9 cellular contexts compared by ENCODE assay signal in the genomic region with DNA sequence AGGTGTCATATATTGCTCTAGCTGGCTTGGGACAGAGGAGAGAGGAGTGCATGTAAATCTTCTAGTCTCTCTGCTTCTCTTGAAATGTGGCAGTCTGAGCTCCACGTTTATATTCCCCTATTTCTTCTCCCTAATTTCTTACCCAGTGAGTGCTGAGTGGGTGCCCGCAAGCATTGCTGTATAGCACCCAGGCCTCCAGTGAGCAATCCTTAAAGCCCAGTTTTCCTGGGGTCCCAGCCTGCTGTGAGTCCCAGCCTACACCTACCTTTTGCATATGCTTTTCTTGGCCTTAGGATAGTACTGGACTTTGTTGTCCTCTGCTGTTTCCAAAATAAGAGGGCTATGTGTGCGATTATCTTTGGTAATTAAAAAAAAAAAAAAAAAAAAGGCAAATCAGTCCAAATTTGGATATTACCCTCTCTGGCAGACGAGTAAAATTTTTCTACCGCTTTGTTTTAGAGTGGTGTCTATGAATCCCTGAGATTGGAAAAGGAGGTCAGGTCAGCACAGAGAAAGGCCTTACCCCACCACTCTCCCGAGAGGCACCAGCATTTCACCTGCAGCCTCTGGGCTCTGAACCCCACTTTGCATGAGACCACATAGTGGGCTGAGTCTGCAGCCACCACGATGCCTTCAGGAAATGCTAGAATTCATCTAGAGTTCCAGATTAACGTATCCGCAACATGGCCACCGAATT. TPM values are rescaled to one million over a fixed set of nuclear protein-coding genes. Genes with fewer than 3 reads are reported as not detected.
DNase-seq lines count a peak whose midpoint lies in the region; ATAC-seq and TF ChIP-seq lines count a peak whose summit lies in the region.
"Had no signal": no experiment of that assay in that cellular context is flagged by ENCODE, and none has a peak within 500 bp of the region (broad histone marks: within the 10 kb centered on the region; RNA-seq: fewer than 3 reads in every experiment).

No MANE protein-coding gene starts in this region.

- H3K27me3 Mint-ChIP-seq in osteocyte (ENCODE audit: unreplicated experiment): no peaks in the 10 kb centered on the region
- H3K27me3 Mint-ChIP-seq in CD8-positive, alpha-beta memory T cell: peaks cover 0 to 5% of the 10 kb centered on the region in 2 donors

- peak overlapping the region; percentile 96 for H2BK5ac ChIP-seq in IMR-90 (ENCODE audit: low read depth, low read length, poor library complexity, severe bottlenecking)

- H4K8ac ChIP-seq in IMR-90 (ENCODE audit: low read depth in 2 of 2, low read length in 2 of 2): peak overlapping the region; percentile 88 to 92

- peak overlapping the region; percentile 93 for H3K4me3 ChIP-seq in IMR-90 (ENCODE audit: insufficient read depth, low read depth, low read length)
- no peak overlapping the region for H3K4me3 ChIP-seq in CD8-positive, alpha-beta memory T cell (ENCODE audit: low read length)

- H3K36me3 Mint-ChIP-seq in osteocyte (ENCODE audit: unreplicated experiment): no peaks in the 10 kb centered on the region
- no peaks in the 10 kb centered on the region for H3K36me3 Mint-ChIP-seq in CD8-positive, alpha-beta memory T cell
- H3K36me3 Mint-ChIP-seq: naive B cell had no signal

- ATAC-seq in GM18505 (IDR thresholded peaks at IDR 0.05; ENCODE audit: unreplicated experiment) (peak; percentile 45), IMR-90 (ENCODE audit: low read depth) (peak; percentile 8)

- in situ Hi-C loops in IMR-90 (cut with MboI; ENCODE audit: low sequenced_read_pairs): no loop called here

- H4K5ac ChIP-seq in IMR-90 (ENCODE audit: low read depth, low read length): peak overlapping the region; percentile 98

- peak overlapping the region; percentile 99 for H3K9ac ChIP-seq in IMR-90 (ENCODE audit: low read depth, low read length)

- H3K9me3 ChIP-seq in IMR-90 (ENCODE audit: control insufficient read depth, insufficient read depth, low read length): no peaks in the 10 kb centered on the region
- no peaks in the 10 kb centered on the region for H3K9me3 ChIP-seq in CD8-positive, alpha-beta memory T cell (ENCODE audit: low read length)

- H3K4ac ChIP-seq in IMR-90 (ENCODE audit: low read depth, low read length): peak overlapping the region; percentile 98

- peak overlapping the region; percentile 83 for H3K4me3 Mint-ChIP-seq in osteocyte (ENCODE audit: unreplicated experiment)
- no peak overlapping the region for H3K4me3 Mint-ChIP-seq in CD8-positive, alpha-beta memory T cell
- H3K4me3 Mint-ChIP-seq: naive B cell had no signal

- peak overlapping the region; percentile 95 for H3K56ac ChIP-seq in IMR-90 (ENCODE audit: extremely low read depth, insufficient read depth, low read length)

- TF ChIP-seq POLR2A in GM18505 (IDR thresholded peaks at IDR 0.05; ENCODE audit: borderline replicate concordance, extremely low read depth, insufficient read depth, insufficient read length) (no peak), IMR-90 (IDR thresholded peaks at IDR 0.05; ENCODE audit: low read depth, low read length) (no peak; the same call in 1 of the 2 replicates), erythroblast (IDR thresholded peaks at IDR 0.05; ENCODE audit: low read length) (no peak)

- H2AK9ac ChIP-seq in IMR-90 (replicated peaks; ENCODE audit: low read depth, low read length, poor library complexity): peak overlapping the region; percentile 96

- H4K91ac ChIP-seq in IMR-90 (ENCODE audit: insufficient read depth, low read depth, low read length): peak overlapping the region; percentile 94

- H2AK5ac ChIP-seq in IMR-90 (ENCODE audit: low read depth, low read length): peak overlapping the region; percentile 98

- peak; percentile 19 for DNase-seq in IMR-90
- DNase-seq in erythroblast (lab: John Stamatoyannopoulos, UW): peak; percentile 25 to 46
- no peak for DNase-seq in osteocyte (ENCODE audit: extremely low spot score, unreplicated experiment)
- no peak for DNase-seq in SIG-M5 (lab: John Stamatoyannopoulos, UW)
- DNase-seq in 8988T: no peak
- no peak for DNase-seq in NOMO-1 treated with DMSO at 0.1 percent for 48 hours (lab: John Stamatoyannopoulos, UW; ENCODE audit: unreplicated experiment)
- DNase-seq in CD8-positive, alpha-beta memory T cell: no peak
- DNase-seq: naive B cell had no signal

- H3K4me1 Mint-ChIP-seq in osteocyte (ENCODE audit: unreplicated experiment): peaks cover 25% of the 10 kb centered on the region
- no peaks in the 10 kb centered on the region for H3K4me1 Mint-ChIP-seq in CD8-positive, alpha-beta memory T cell

- TF ChIP-seq CTCF in IMR-90 (conservative IDR thresholded peaks at IDR 0.05; ENCODE audit: low read depth, low read length) (no peak), osteocyte (IDR thresholded peaks at IDR 0.05) (no peak)

- H3K23ac ChIP-seq in IMR-90 (ENCODE audit: low read depth, low read length): peak overlapping the region; percentile 100

- POLR2A ChIA-PET in IMR-90 (lab: Charles Lee; ENCODE audit: unreplicated experiment): no interaction called here
- POLR2A ChIA-PET in CD8-positive, alpha-beta memory T cell (lab: Charles Lee): no interaction called here

- peaks cover 7% of the 10 kb centered on the region; the same call in 1 of the 2 replicates for H4K20me1 ChIP-seq in IMR-90 (ENCODE audit: insufficient read depth, low read length)

- peaks cover 7% of the 10 kb centered on the region for H3K36me3 ChIP-seq in IMR-90 (ENCODE audit: control insufficient read depth, insufficient read depth, low read length)
- no peaks in the 10 kb centered on the region for H3K36me3 ChIP-seq in CD8-positive, alpha-beta memory T cell (ENCODE audit: insufficient read depth, low read length)

- CTCF ChIA-PET in IMR-90 (lab: Yijun Ruan, JAX): no interaction called here
- CTCF ChIA-PET in CD8-positive, alpha-beta memory T cell (lab: Charles Lee): no interaction called here

- H2BK15ac ChIP-seq in IMR-90 (ENCODE audit: low read depth, low read length): peak overlapping the region; percentile 84

- peaks cover 9% of the 10 kb centered on the region for H3K4me1 ChIP-seq in IMR-90 (ENCODE audit: control insufficient read depth, insufficient read depth, low read length)
- no peaks in the 10 kb centered on the region for H3K4me1 ChIP-seq in CD8-positive, alpha-beta memory T cell (ENCODE audit: insufficient read depth, low read length)

- H2BK120ac ChIP-seq in IMR-90 (ENCODE audit: low read depth, low read length): peak overlapping the region; percentile 94

- no CpG with 5 or more reads among the region's 10 CpGs for WGBS in IMR-90 (ENCODE audit: extremely low coverage in 2 of 2, insufficient read length in 1 of 2), 2 experiments

- peaks cover 9 to 27% of the 10 kb centered on the region in 2 experiments; a peak in 3 of 4 replicates for H3K79me1 ChIP-seq in IMR-90 (ENCODE audit: low read depth in 1 of 2, low read length in 2 of 2)

- peak overlapping the region; percentile 97 for H3K18ac ChIP-seq in IMR-90 (ENCODE audit: low read depth, low read length)

- no TSS peak for BruUV-seq in IMR-90 (replicated peaks; lab: Mats Ljungman, UMichigan)

- no peaks in the 10 kb centered on the region for H3K27me3 ChIP-seq in IMR-90 (ENCODE audit: control insufficient read depth, insufficient read depth, low read length)
- no peaks in the 10 kb centered on the region for H3K27me3 ChIP-seq in CD8-positive, alpha-beta memory T cell (ENCODE audit: insufficient read depth, low read length, poor library complexity, severe bottlenecking)

- no peak for TF ChIP-seq RAD21 in IMR-90 (IDR thresholded peaks at IDR 0.05; ENCODE audit: low read length)

- dilution Hi-C loops in IMR-90 (cut with HindIII; ENCODE audit: low sequenced_read_pairs, unreplicated experiment): no loop called here

- H3K4me2 ChIP-seq in IMR-90 (ENCODE audit: low read depth, low read length): peak overlapping the region; percentile 88

- peak overlapping the region; percentile 98 for H3K27ac ChIP-seq in IMR-90 (ENCODE audit: insufficient read depth, low read length)
- H3K27ac ChIP-seq in CD8-positive, alpha-beta memory T cell (ENCODE audit: low read depth, low read length): no peak overlapping the region

- H2AFZ ChIP-seq in IMR-90 (replicated peaks; ENCODE audit: low read length, poor library complexity): peak overlapping the region; percentile 80

- H3K9me1 ChIP-seq in IMR-90 (ENCODE audit: insufficient read depth, low read length): 0 out of 2 replicates have a peak, but pooled peaks cover 2% of the 10 kb centered on the region

- peak overlapping the region; percentile 92 for H2BK20ac ChIP-seq in IMR-90 (ENCODE audit: low read depth, low read length)

- peak overlapping the region; percentile 99 for H3K14ac ChIP-seq in IMR-90 (replicated peaks; ENCODE audit: low read depth, low read length)

- no peaks in the 10 kb centered on the region for H3K9me3 Mint-ChIP-seq in osteocyte (ENCODE audit: unreplicated experiment)
- peaks cover 0 to 15% (median 2%) of the 10 kb centered on the region in 5 donors for H3K9me3 Mint-ChIP-seq in CD8-positive, alpha-beta memory T cell

- intact Hi-C loops in IMR-90 (cut with micrococcal nuclease): loop anchor here (2.0 to 10.0 kb wide), 3 partner anchors 370 to 1574 kb away; partner anchors contain the start of gene DERA

- H3K27ac Mint-ChIP-seq in osteocyte (ENCODE audit: unreplicated experiment): peak overlapping the region; percentile 36
- no peak overlapping the region for H3K27ac Mint-ChIP-seq in CD8-positive, alpha-beta memory T cell
- H3K27ac Mint-ChIP-seq: naive B cell had no signal

TF ChIP-seq in IMR-90, 13 proteins besides CTCF, POLR2A, EP300 and RAD21 (continues in another document):
- no peak for TF ChIP-seq CHD1 (IDR thresholded peaks at IDR 0.05; ENCODE audit: low read depth, low read length)
- TF ChIP-seq RCOR1 (IDR thresholded peaks at IDR 0.05; ENCODE audit: insufficient replicate concordance, low read length): no peak
- no peak for TF ChIP-seq FOS (IDR thresholded peaks at IDR 0.05; ENCODE audit: low read depth, low read length)
- no peak for TF ChIP-seq MXI1 (IDR thresholded peaks at IDR 0.05; ENCODE audit: borderline replicate concordance, low read depth, low read length)
- no peak for TF ChIP-seq RFX5 (IDR thresholded peaks at IDR 0.05; ENCODE audit: low read depth, low read length)
- TF ChIP-seq SMC3 (IDR thresholded peaks at IDR 0.05; ENCODE audit: low read depth, low read length): no peak
- no peak for TF ChIP-seq MAZ (IDR thresholded peaks at IDR 0.05; ENCODE audit: borderline replicate concordance, low read depth, low read length)
- TF ChIP-seq, protein P1, sequence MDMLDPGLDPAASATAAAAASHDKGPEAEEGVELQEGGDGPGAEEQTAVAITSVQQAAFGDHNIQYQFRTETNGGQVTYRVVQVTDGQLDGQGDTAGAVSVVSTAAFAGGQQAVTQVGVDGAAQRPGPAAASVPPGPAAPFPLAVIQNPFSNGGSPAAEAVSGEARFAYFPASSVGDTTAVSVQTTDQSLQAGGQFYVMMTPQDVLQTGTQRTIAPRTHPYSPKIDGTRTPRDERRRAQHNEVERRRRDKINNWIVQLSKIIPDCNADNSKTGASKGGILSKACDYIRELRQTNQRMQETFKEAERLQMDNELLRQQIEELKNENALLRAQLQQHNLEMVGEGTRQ (IDR thresholded peaks at IDR 0.05; ENCODE audit: low read depth, low read length): no peak

RNA-seq across cellular contexts. Expression of gene MGST1, which starts 1.1 kb away (rescaled TPM):
- 87.2 and 105 TPM in 2 replicates for total RNA-seq in IMR-90 (2012; rRNA removed)
- polyA plus RNA-seq in IMR-90 (2012; rRNA removed): 260 and 280 TPM in 2 replicates
- polyA plus RNA-seq in IMR-90 (2012; cell fraction: cytosol; rRNA removed): 124 and 435 TPM in 2 replicates
- polyA plus RNA-seq in IMR-90 (2012; cell fraction: nucleus; rRNA removed; ENCODE audit: low replicate concordance): 20.5 and 132 TPM in 2 replicates
- 17.8 and 17.9 TPM in 2 replicates for total RNA-seq in osteocyte
- under 1 TPM; 0.24 to 0.33 TPM for total RNA-seq in CD8-positive, alpha-beta memory T cell
- polyA plus RNA-seq in CD8-positive, alpha-beta memory T cell: not detected

Comparison
In these comparisons a context has a peak if more than half of its experiments do, and no peak if none do; other contexts are left out.
1. DNase-seq: peak in IMR-90 (single experiment) and erythroblast (2 of 2); none in osteocyte (single experiment), SIG-M5 (single experiment), 8988T (single experiment), NOMO-1 treated with DMSO at 0.1 percent for 48 hours (single experiment) and CD8-positive, alpha-beta memory T cell (0 of 5).
2. RNA of gene MGST1, which starts 1.1 kb away (total RNA-seq): 87.2 to 105 TPM in IMR-90 and 17.8 to 17.9 TPM in osteocyte; 0.24 to 0.33 TPM in CD8-positive, alpha-beta memory T cell; every median in the first group is over 10 times any median in the second.